Comparison of ENCODE assay signal across 23 cellular contexts in genomic region chr9:112841261-112841660, GRCh38. TPM values are rescaled to one million over a fixed set of nuclear protein-coding genes. Genes with fewer than 3 reads are reported as not detected.
DNase-seq lines count a peak whose midpoint lies in the region; ATAC-seq, FAIRE-seq and TF ChIP-seq lines count a peak whose summit lies in the region.
"Had no signal": no experiment of that assay in that cellular context is flagged by ENCODE, and none has a peak within 500 bp of the region (broad histone marks: within the 10 kb centered on the region; RNA-seq: fewer than 3 reads in every experiment).

No MANE protein-coding gene starts in this region.

- H3K27ac ChIP-seq in C4-2B (peak overlapping the region; percentile 48; the same call in 1 of the 2 replicates), VCaP (peak overlapping the region; percentile 54)
- H3K27ac ChIP-seq: gastrocnemius medialis, transverse colon had no signal

- peaks cover 12% of the 10 kb centered on the region for H3K9me3 Mint-ChIP-seq in nephron progenitor cell
- H3K9me3 Mint-ChIP-seq: CD8-positive, alpha-beta memory T cell; IgD-negative memory B cell; stimulated activated memory B cell treated with anti-CD40 and anti-IgM and Interleukin-4, amounts not matched to agents 10 μg/mL and 1 μg/mL and 100 μg/mL, for 72 hours had no signal

- peaks cover 12% of the 10 kb centered on the region for H3K4me1 Mint-ChIP-seq in nephron progenitor cell

- H3K36me3 Mint-ChIP-seq in nephron progenitor cell (ENCODE audit: low read depth), result peaks cover 44% of the 10 kb centered on the region
- H3K36me3 Mint-ChIP-seq: activated CD8-positive, alpha-beta memory T cell treated with anti-CD3 and anti-CD28 coated beads, Interleukin-2, amount 10 ng/mL, durations not matched to agents 7 days and 5 days had no signal

- peak overlapping the region; percentile 29 for H3K27ac Mint-ChIP-seq in nephron progenitor cell
- H3K27ac Mint-ChIP-seq: activated CD8-positive, alpha-beta memory T cell treated with anti-CD3 and anti-CD28 coated beads, Interleukin-2, amount 10 ng/mL, durations not matched to agents 7 days and 5 days; CD8-positive, alpha-beta memory T cell; IgD-negative memory B cell; stimulated activated memory B cell treated with anti-CD40 and anti-IgM and Interleukin-4, amounts not matched to agents 10 μg/mL and 1 μg/mL and 100 μg/mL, for 72 hours had no signal

- TF ChIP-seq CTCF in C4-2B (conservative IDR thresholded peaks at IDR 0.05), result no peak
- no peak for TF ChIP-seq CTCF in VCaP (conservative IDR thresholded peaks at IDR 0.05)
- no peak for TF ChIP-seq CTCF in nephron progenitor cell (IDR thresholded peaks at IDR 0.05)
- no peak for TF ChIP-seq CTCF in D721Med (IDR thresholded peaks at IDR 0.05; ENCODE audit: insufficient read depth, missing control alignments)

- H3K27me3 Mint-ChIP-seq in nephron progenitor cell (ENCODE audit: low read depth, poor library complexity), result peaks cover 9% of the 10 kb centered on the region
- H3K27me3 Mint-ChIP-seq: activated CD8-positive, alpha-beta memory T cell treated with anti-CD3 and anti-CD28 coated beads, Interleukin-2, amount 10 ng/mL, durations not matched to agents 7 days and 5 days; CD8-positive, alpha-beta memory T cell; IgD-negative memory B cell; stimulated activated memory B cell treated with anti-CD40 and anti-IgM and Interleukin-4, amounts not matched to agents 10 μg/mL and 1 μg/mL and 100 μg/mL, for 72 hours had no signal

- no peak overlapping the region for H3K4me3 Mint-ChIP-seq in nephron progenitor cell
- H3K4me3 Mint-ChIP-seq: activated CD8-positive, alpha-beta memory T cell treated with anti-CD3 and anti-CD28 coated beads, Interleukin-2, amount 10 ng/mL, durations not matched to agents 7 days and 5 days; CD8-positive, alpha-beta memory T cell; IgD-negative memory B cell; stimulated activated memory B cell treated with anti-CD40 and anti-IgM and Interleukin-4, amounts not matched to agents 10 μg/mL and 1 μg/mL and 100 μg/mL, for 72 hours had no signal

- ATAC-seq in GM18907 (IDR thresholded peaks at IDR 0.05; ENCODE audit: unreplicated experiment), result no peak
- no peak for ATAC-seq in HG02938 (IDR thresholded peaks at IDR 0.05; ENCODE audit: unreplicated experiment)
- ATAC-seq: activated CD8-positive, alpha-beta memory T cell treated with anti-CD3 and anti-CD28 coated beads, Interleukin-2, amount 10 ng/mL, durations not matched to agents 7 days and 5 days; gastrocnemius medialis; left lung; right cardiac atrium; stimulated activated memory B cell treated with anti-CD40 and anti-IgM and Interleukin-4, amounts not matched to agents 10 μg/mL and 1 μg/mL and 100 μg/mL, for 72 hours had no signal

- peak; percentile 41 for DNase-seq in MV-4-11 (lab: John Stamatoyannopoulos, UW)
- DNase-seq in nephron progenitor cell, result no peak
- no peak for DNase-seq in cerebellum (ENCODE audit: low spot score)
- DNase-seq in D721Med (ENCODE audit: insufficient read length, low spot score), result no peak
- DNase-seq: activated CD8-positive, alpha-beta memory T cell treated with anti-CD3 and anti-CD28 coated beads, Interleukin-2, amount 10 ng/mL, durations not matched to agents 7 days and 5 days; activated effector memory CD4-positive, alpha-beta T cell treated with Interleukin-2 at 50 U/mL for 16 hours; CD8-positive, alpha-beta memory T cell; gastrocnemius medialis; GOT3; left lung; NCI-H1092; NK-92 treated with Interleukin-12 subunit alpha and Interleukin-12 subunit beta, amount 100 ng/mL, for 24 hours; Right ventricle myocardium superior; transverse colon had no signal

- no peak for FAIRE-seq in D721Med (lab: Jason Lieb, UNC)

RNA-seq across cellular contexts. Expression of gene SLC46A2, which starts 49.4 kb away (rescaled TPM):
- total RNA-seq in cerebellum, result 0.73 TPM
- total RNA-seq: activated CD8-positive, alpha-beta memory T cell treated with anti-CD3 and anti-CD28 coated beads, Interleukin-2, amount 10 ng/mL, durations not matched to agents 7 days and 5 days; CD8-positive, alpha-beta memory T cell; epithelial cell of proximal tubule; right cardiac atrium; Right ventricle myocardium superior; T-helper 2 cell treated with Interferon-gamma antibody and Interleukin-4, amounts not matched to agents 100 ng/mL and 5 ng/mL, for 36 hours; transverse colon had no signal
